In the genomic region with DNA sequence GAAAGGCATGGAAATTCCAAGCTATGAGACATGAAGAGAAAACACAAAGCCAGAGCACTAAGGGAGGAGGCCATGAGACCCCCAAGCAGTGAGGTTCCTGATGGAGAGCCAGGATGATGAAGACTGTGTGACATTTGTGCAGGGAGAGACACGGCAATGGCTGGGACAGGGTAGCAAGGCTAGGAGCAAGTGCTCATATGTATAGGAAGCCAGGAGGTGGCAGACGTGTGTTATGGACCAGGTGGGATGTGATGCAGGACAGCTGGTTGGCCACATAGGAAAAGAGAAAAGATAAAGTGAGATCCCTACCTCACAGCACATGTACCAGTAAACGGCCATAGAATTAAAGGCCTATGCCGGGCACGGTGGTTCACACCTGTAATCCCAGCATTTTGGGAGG, we compare ENCODE assay signal across 1 cellular context.
TF ChIP-seq lines count a peak whose summit lies in the region.

No MANE protein-coding gene starts in this region.

TF ChIP-seq in H1, 55 proteins besides CTCF, POLR2A, EP300 and RAD21:
- TF ChIP-seq EZH2 (IDR thresholded peaks at IDR 0.05; ENCODE audit: low read depth, low read length, severe bottlenecking) (no peak), JUN (IDR thresholded peaks at IDR 0.05; ENCODE audit: low read depth, low read length) (no peak), TBP (IDR thresholded peaks at IDR 0.05; ENCODE audit: low read depth, low read length) (no peak)
